Comparison of ENCODE assay signal across 15 cellular contexts in the genomic region with DNA sequence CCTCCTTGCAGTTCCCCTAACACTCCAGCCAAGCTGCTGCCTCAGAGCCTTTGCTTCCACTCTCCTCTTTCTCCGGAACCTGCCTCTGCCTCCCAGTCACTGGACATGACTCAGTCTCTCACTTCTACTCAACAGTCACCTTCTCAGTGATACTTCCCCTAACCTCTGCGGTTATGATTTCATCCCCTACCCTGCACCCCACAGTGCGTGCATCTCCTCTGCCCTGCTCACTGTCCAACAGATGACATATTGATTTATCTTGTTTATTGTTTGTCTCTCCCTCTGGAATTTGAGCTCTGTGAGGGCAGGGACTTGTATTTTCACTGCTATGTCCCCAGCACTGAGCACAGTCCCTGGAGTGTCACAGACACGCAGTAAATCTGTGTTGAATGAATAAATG.
DNase-seq lines count a peak whose midpoint lies in the region; ATAC-seq and TF ChIP-seq lines count a peak whose summit lies in the region.
"Had no signal": no experiment of that assay in that cellular context is flagged by ENCODE, and none has a peak within 500 bp of the region (broad histone marks: within the 10 kb centered on the region; RNA-seq: fewer than 3 reads in every experiment).

No MANE protein-coding gene starts in this region.

- peak overlapping the region; percentile 9 for H3K4me3 Mint-ChIP-seq in activated CD4-positive, alpha-beta memory T cell treated with anti-CD3 and anti-CD28 coated beads for 36 hours
- H3K4me3 Mint-ChIP-seq in activated CD4-positive, alpha-beta memory T cell treated with anti-CD3 and anti-CD28 coated beads, Interleukin-2, amount 10 ng/mL, durations not matched to agents 7 days and 5 days = no peak overlapping the region
- H3K4me3 Mint-ChIP-seq in effector memory CD8-positive, alpha-beta T cell = peak overlapping the region; percentile 11 to 79

- POLR2A ChIA-PET in activated CD4-positive, alpha-beta memory T cell treated with anti-CD3 and anti-CD28 coated beads for 36 hours (lab: Charles Lee) = no interaction called here
- POLR2A ChIA-PET in activated CD4-positive, alpha-beta memory T cell treated with anti-CD3 and anti-CD28 coated beads, Interleukin-2, amount 10 ng/mL, durations not matched to agents 7 days and 5 days (lab: Charles Lee) = no interaction called here
- POLR2A ChIA-PET in RWPE1 (lab: Yijun Ruan, JAX; ENCODE audit: low non-redundant PET) = no interaction called here

- peak; percentile 69 for DNase-seq in activated CD4-positive, alpha-beta memory T cell treated with anti-CD3 and anti-CD28 coated beads for 36 hours
- no peak for DNase-seq in activated CD4-positive, alpha-beta memory T cell treated with anti-CD3 and anti-CD28 coated beads, Interleukin-2, amount 10 ng/mL, durations not matched to agents 7 days and 5 days
- DNase-seq in M059J (ENCODE audit: low read depth) (peak; percentile 79), RWPE1 (ENCODE audit: low spot score) (no peak), AML-193 (lab: John Stamatoyannopoulos, UW) (no peak)
- DNase-seq in effector memory CD8-positive, alpha-beta T cell = no peak
- DNase-seq in stimulated activated CD4-positive, alpha-beta T cell treated with anti-CD3 and anti-CD28 coated beads, Interleukin-4, amount 100 ng/mL, for 24 hours = peak; percentile 15
- DNase-seq: adrenal gland, Calu3, kidney, NCI-H1436 treated with DMSO at 0.1 percent for 48 hours, NCI-H524, retina, T-helper 1 cell had no signal

- H3K27ac ChIP-seq in RWPE1 = no peak overlapping the region
- H3K27ac ChIP-seq: adrenal gland had no signal

- peaks cover 24% of the 10 kb centered on the region for H3K4me1 Mint-ChIP-seq in activated CD4-positive, alpha-beta memory T cell treated with anti-CD3 and anti-CD28 coated beads for 36 hours (ENCODE audit: low read depth)
- peaks cover 25% of the 10 kb centered on the region for H3K4me1 Mint-ChIP-seq in activated CD4-positive, alpha-beta memory T cell treated with anti-CD3 and anti-CD28 coated beads, Interleukin-2, amount 10 ng/mL, durations not matched to agents 7 days and 5 days
- H3K4me1 Mint-ChIP-seq in effector memory CD8-positive, alpha-beta T cell (ENCODE audit: low read depth in 2 of 2) = peaks cover 5 to 13% of the 10 kb centered on the region in 2 donors

- intact Hi-C loops in activated CD4-positive, alpha-beta memory T cell treated with anti-CD3 and anti-CD28 coated beads for 36 hours (cut with micrococcal nuclease) = no loop called here

- ATAC-seq in effector memory CD8-positive, alpha-beta T cell (replicated peaks) = no peak
- ATAC-seq in GM19328 (IDR thresholded peaks at IDR 0.05; ENCODE audit: unreplicated experiment) = no peak

- no peak for TF ChIP-seq CTCF in RWPE1 (conservative IDR thresholded peaks at IDR 0.05; ENCODE audit: low read depth)

- peaks cover 2% of the 10 kb centered on the region for H3K27me3 Mint-ChIP-seq in activated CD4-positive, alpha-beta memory T cell treated with anti-CD3 and anti-CD28 coated beads for 36 hours
- peaks cover 22% of the 10 kb centered on the region for H3K27me3 Mint-ChIP-seq in activated CD4-positive, alpha-beta memory T cell treated with anti-CD3 and anti-CD28 coated beads, Interleukin-2, amount 10 ng/mL, durations not matched to agents 7 days and 5 days
- H3K27me3 Mint-ChIP-seq in effector memory CD8-positive, alpha-beta T cell = peaks cover 19 to 48% of the 10 kb centered on the region in 2 donors

- H3K9me3 Mint-ChIP-seq in activated CD4-positive, alpha-beta memory T cell treated with anti-CD3 and anti-CD28 coated beads for 36 hours = no peaks in the 10 kb centered on the region
- no peaks in the 10 kb centered on the region for H3K9me3 Mint-ChIP-seq in activated CD4-positive, alpha-beta memory T cell treated with anti-CD3 and anti-CD28 coated beads, Interleukin-2, amount 10 ng/mL, durations not matched to agents 7 days and 5 days
- H3K9me3 Mint-ChIP-seq in effector memory CD8-positive, alpha-beta T cell = no peaks in the 10 kb centered on the region

- no peaks in the 10 kb centered on the region for H3K36me3 Mint-ChIP-seq in activated CD4-positive, alpha-beta memory T cell treated with anti-CD3 and anti-CD28 coated beads for 36 hours
- no peaks in the 10 kb centered on the region for H3K36me3 Mint-ChIP-seq in activated CD4-positive, alpha-beta memory T cell treated with anti-CD3 and anti-CD28 coated beads, Interleukin-2, amount 10 ng/mL, durations not matched to agents 7 days and 5 days (ENCODE audit: low read depth)
- H3K36me3 Mint-ChIP-seq in effector memory CD8-positive, alpha-beta T cell (ENCODE audit: insufficient read depth) = peaks cover 4% of the 10 kb centered on the region

- CTCF ChIA-PET in activated CD4-positive, alpha-beta memory T cell treated with anti-CD3 and anti-CD28 coated beads for 36 hours (lab: Charles Lee) = interaction anchor here (2.6 kb wide), 1 partner anchor 37 kb away, joined by 10 read pairs; no protein-coding TSS in a partner anchor
- CTCF ChIA-PET in activated CD4-positive, alpha-beta memory T cell treated with anti-CD3 and anti-CD28 coated beads, Interleukin-2, amount 10 ng/mL, durations not matched to agents 7 days and 5 days (lab: Charles Lee) = no interaction called here
- CTCF ChIA-PET in RWPE1 (lab: Yijun Ruan, JAX) = no interaction called here

- H3K27ac Mint-ChIP-seq in activated CD4-positive, alpha-beta memory T cell treated with anti-CD3 and anti-CD28 coated beads for 36 hours = no peak overlapping the region
- no peak overlapping the region for H3K27ac Mint-ChIP-seq in activated CD4-positive, alpha-beta memory T cell treated with anti-CD3 and anti-CD28 coated beads, Interleukin-2, amount 10 ng/mL, durations not matched to agents 7 days and 5 days
- no peak overlapping the region for H3K27ac Mint-ChIP-seq in effector memory CD8-positive, alpha-beta T cell

Comparison
In these comparisons a context has a peak if more than half of its experiments do, and no peak if none do; other contexts are left out.
1. DNase-seq: peak in activated CD4-positive, alpha-beta memory T cell treated with anti-CD3 and anti-CD28 coated beads for 36 hours (single experiment), M059J (single experiment) and stimulated activated CD4-positive, alpha-beta T cell treated with anti-CD3 and anti-CD28 coated beads, Interleukin-4, amount 100 ng/mL, for 24 hours (single experiment); none in activated CD4-positive, alpha-beta memory T cell treated with anti-CD3 and anti-CD28 coated beads, Interleukin-2, amount 10 ng/mL, durations not matched to agents 7 days and 5 days (single experiment), effector memory CD8-positive, alpha-beta T cell (0 of 3), RWPE1 (single experiment) and AML-193 (0 of 2).